Comparison of ENCODE assay signal across 12 cellular contexts in the genomic region with DNA sequence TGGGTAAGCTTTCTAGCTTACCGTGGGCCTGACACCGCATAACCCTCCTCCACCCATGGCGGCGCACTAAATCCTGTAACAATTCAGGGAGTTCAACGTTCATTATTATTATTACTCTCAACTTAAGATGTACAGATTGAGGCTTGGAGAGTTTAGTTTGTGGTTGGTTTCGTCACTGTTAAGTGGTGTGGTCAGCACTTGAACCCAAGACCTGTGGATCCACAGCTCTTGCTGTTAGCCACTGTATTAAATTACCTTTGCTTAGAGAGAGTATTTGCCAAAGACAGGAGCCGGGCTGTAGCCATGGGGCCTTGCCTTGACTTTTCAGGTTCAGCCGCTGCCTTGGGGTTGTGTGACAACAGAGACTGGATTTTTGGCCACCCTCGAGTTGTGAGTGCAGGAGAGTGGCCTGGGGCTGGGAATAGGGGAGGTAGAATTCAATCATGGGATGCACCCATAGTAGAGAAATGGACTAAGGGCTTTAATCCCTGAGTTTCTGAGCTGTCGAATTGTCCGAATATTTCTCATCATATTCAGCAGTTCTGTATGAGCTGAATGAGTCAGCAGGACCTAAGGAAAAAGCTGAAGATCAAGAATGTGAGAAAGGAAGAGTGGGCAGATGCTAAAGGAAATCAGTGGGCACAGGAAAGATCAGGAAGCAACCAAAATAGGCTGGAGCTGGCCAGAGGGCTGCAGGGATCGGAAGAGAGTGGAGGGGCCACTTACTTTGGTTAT. TPM values are rescaled to one million over a fixed set of nuclear protein-coding genes. Genes with fewer than 3 reads are reported as not detected.
DNase-seq lines count a peak whose midpoint lies in the region; ATAC-seq, FAIRE-seq and TF ChIP-seq lines count a peak whose summit lies in the region.
"Had no signal": no experiment of that assay in that cellular context is flagged by ENCODE, and none has a peak within 500 bp of the region (broad histone marks: within the 10 kb centered on the region; RNA-seq: fewer than 3 reads in every experiment).

No MANE protein-coding gene starts in this region.

- H3K9me2 ChIP-seq in GM23338 (ENCODE audit: insufficient read depth) = 0 out of 2 replicates have a peak, but pooled peaks cover 6% of the 10 kb centered on the region

- H3K27me3 ChIP-seq in GM23338 (ENCODE audit: insufficient read depth) = no peaks in the 10 kb centered on the region
- H3K27me3 ChIP-seq in smooth muscle cell (ENCODE audit: low read depth) = no peaks in the 10 kb centered on the region
- no peaks in the 10 kb centered on the region for H3K27me3 ChIP-seq in MG63
- H3K27me3 ChIP-seq: dorsolateral prefrontal cortex had no signal

- H3K9ac ChIP-seq in smooth muscle cell (ENCODE audit: low read depth) = peak overlapping the region; percentile 28

- TF ChIP-seq CTCF in GM23338 (conservative IDR thresholded peaks at IDR 0.05; ENCODE audit: low read depth in 2 of 2) = no peak
- TF ChIP-seq CTCF in fibroblast of the aortic adventitia (IDR thresholded peaks at IDR 0.05; ENCODE audit: insufficient read depth, low read length) = no peak
- no peak for TF ChIP-seq CTCF in smooth muscle cell (IDR thresholded peaks at IDR 0.05; ENCODE audit: borderline replicate concordance, insufficient read depth, poor library complexity, severe bottlenecking)

- H3K36me3 Mint-ChIP-seq in GM23338 (ENCODE audit: low read depth) = peaks cover 11% of the 10 kb centered on the region
- H3K36me3 Mint-ChIP-seq in T-helper 17 cell (ENCODE audit: low read depth) = peaks cover 8% of the 10 kb centered on the region

- H3K4me1 Mint-ChIP-seq in GM23338 = peaks cover 39% of the 10 kb centered on the region
- peaks cover 13% of the 10 kb centered on the region for H3K4me1 Mint-ChIP-seq in T-helper 17 cell

- DNase-seq in GM23338 (ENCODE audit: low spot score) (no peak), T-helper 17 cell (no peak), fibroblast of the aortic adventitia (ENCODE audit: low read depth) (peak; percentile 78), smooth muscle cell (lab: John Stamatoyannopoulos, UW; ENCODE audit: unreplicated experiment) (no peak), MG63 (no peak), frontal cortex (ENCODE audit: low spot score in 2 of 2) (no peak)
- DNase-seq: dorsolateral prefrontal cortex, NCI-H69, nucleus accumbens had no signal

- peaks cover 27% of the 10 kb centered on the region for H3K4me1 ChIP-seq in GM23338 (ENCODE audit: insufficient read depth)
- peaks cover 14% of the 10 kb centered on the region for H3K4me1 ChIP-seq in smooth muscle cell (ENCODE audit: low read depth)

- H3F3A ChIP-seq in GM23338 (replicated peaks; ENCODE audit: low read depth) = no peaks in the 10 kb centered on the region
- H3F3A ChIP-seq in smooth muscle cell (ENCODE audit: low read depth) = peaks cover 7% of the 10 kb centered on the region

- H3K4me3 Mint-ChIP-seq in GM23338 (no peak overlapping the region), T-helper 17 cell (no peak overlapping the region)

- H3K4me2 ChIP-seq in GM23338 (peak overlapping the region; percentile 57), smooth muscle cell (peak overlapping the region; percentile 64)

- 52% methylated on average over 12 of the region's 12 CpGs for WGBS in smooth muscle cell (ENCODE audit: low lambda C conversion rate)

- H3K27me3 Mint-ChIP-seq in GM23338 (ENCODE audit: insufficient read depth, low read depth, poor library complexity) = peaks cover 12% of the 10 kb centered on the region
- H3K27me3 Mint-ChIP-seq in T-helper 17 cell = no peaks in the 10 kb centered on the region

- H3K27ac ChIP-seq in GM23338 (ENCODE audit: low read depth) (peak overlapping the region; percentile 68), smooth muscle cell (ENCODE audit: low read depth) (peak overlapping the region; percentile 89)

- H3K27ac Mint-ChIP-seq in GM23338 (peak overlapping the region; percentile 61), T-helper 17 cell (peak overlapping the region; percentile 47)

- H4K20me1 ChIP-seq in GM23338 (replicated peaks; ENCODE audit: insufficient read depth) (no peaks in the 10 kb centered on the region; the same call in none of the 2 replicates), smooth muscle cell (ENCODE audit: low read depth) (no peaks in the 10 kb centered on the region)

- no peaks in the 10 kb centered on the region for H3K9me3 ChIP-seq in T-helper 17 cell (ENCODE audit: control insufficient read depth, low read length, poor library complexity, severe bottlenecking)
- no peaks in the 10 kb centered on the region for H3K9me3 ChIP-seq in smooth muscle cell (replicated peaks; ENCODE audit: low read depth)
- H3K9me3 ChIP-seq in MG63 = no peaks in the 10 kb centered on the region

- H3K36me3 ChIP-seq in GM23338 (ENCODE audit: insufficient read depth) (no peaks in the 10 kb centered on the region), smooth muscle cell (ENCODE audit: low read depth) (no peaks in the 10 kb centered on the region), MG63 (no peaks in the 10 kb centered on the region; the same call in none of the 2 replicates)

- H3K4me3 ChIP-seq in GM23338 = no peak overlapping the region
- H3K4me3 ChIP-seq in fibroblast of the aortic adventitia (ENCODE audit: low read depth, low read length) = no peak overlapping the region
- H3K4me3 ChIP-seq in smooth muscle cell = no peak overlapping the region
- no peak overlapping the region for H3K4me3 ChIP-seq in MG63
- H3K4me3 ChIP-seq: dorsolateral prefrontal cortex had no signal

- FAIRE-seq in frontal cortex (lab: Jason Lieb, UNC) = no peak
- FAIRE-seq: GM18507 had no signal

- H3K79me2 ChIP-seq in GM23338 (replicated peaks; ENCODE audit: insufficient read depth) (peaks cover 29% of the 10 kb centered on the region), smooth muscle cell (ENCODE audit: low read depth) (peaks cover 11% of the 10 kb centered on the region)

- ATAC-seq in GM23338 = peak; percentile 22; the same call in 2 of the 3 replicates
- no peak for ATAC-seq in T-helper 17 cell
- ATAC-seq in GM18868 (IDR thresholded peaks at IDR 0.05; ENCODE audit: unreplicated experiment) = no peak
- ATAC-seq in HG02623 (IDR thresholded peaks at IDR 0.05; ENCODE audit: unreplicated experiment) = no peak

- H2AFZ ChIP-seq in GM23338 = no peak overlapping the region
- H2AFZ ChIP-seq in smooth muscle cell (ENCODE audit: low read depth) = no peak overlapping the region

- H3K9me3 Mint-ChIP-seq in GM23338 = no peaks in the 10 kb centered on the region

TF ChIP-seq in GM23338, 12 proteins besides CTCF, POLR2A, EP300 and RAD21:
- no peak for TF ChIP-seq POLR2AphosphoS5 (IDR thresholded peaks at IDR 0.05; ENCODE audit: low read depth)
- TF ChIP-seq NANOG (IDR thresholded peaks at IDR 0.05; ENCODE audit: borderline replicate concordance) = no peak
- no peak for TF ChIP-seq STAT1 (IDR thresholded peaks at IDR 0.05; ENCODE audit: unreplicated experiment)
- TF ChIP-seq REST (IDR thresholded peaks at IDR 0.05; ENCODE audit: unreplicated experiment) = no peak
- TF ChIP-seq ZNF114 (CRISPR knock-in tag; IDR thresholded peaks at IDR 0.05) = no peak

RNA-seq across cellular contexts. Expression of gene SACM1L, which starts 44.6 kb away (rescaled TPM):
- total RNA-seq in GM23338 (2014; rRNA removed; shearing (Covaris generic)) = 97.2 and 97.8 TPM in 2 replicates
- 43.2 and 43.5 TPM in 2 replicates for polyA plus RNA-seq in GM23338 (2016; fragmentation: Nextera tagmentation; extraction: Ambion mirVana)
- total RNA-seq in T-helper 17 cell = 10 to 100 TPM; 61.0 to 62.5 TPM
- 18.5 and 30.7 TPM in 2 replicates for total RNA-seq in fibroblast of the aortic adventitia (ENCODE audit: low replicate concordance)
- total RNA-seq in smooth muscle cell = 24.7 and 31.7 TPM in 2 replicates
- 12.9 and 15.8 TPM in 2 replicates for polyA plus RNA-seq in smooth muscle cell
- 7.7 and 50.2 TPM in 2 replicates for total RNA-seq in MG63 (2014; rRNA removed; shearing (Covaris generic); ENCODE audit: low replicate concordance)
- total RNA-seq in frontal cortex = 34.2 TPM

RNA-seq across cellular contexts. Expression of gene LIMD1, which starts 50.1 kb away (rescaled TPM):
- 21.8 and 31.5 TPM in 2 replicates for total RNA-seq in GM23338 (2014; rRNA removed; shearing (Covaris generic))
- polyA plus RNA-seq in GM23338 (2016; fragmentation: Nextera tagmentation; extraction: Ambion mirVana) (8.3 and 10.2 TPM in 2 replicates), smooth muscle cell (3.6 and 4.2 TPM in 2 replicates)
- total RNA-seq in T-helper 17 cell (10 to 100 TPM; 17.2 to 34.1 TPM), fibroblast of the aortic adventitia (ENCODE audit: low replicate concordance) (10.6 and 18.8 TPM in 2 replicates), smooth muscle cell (3.8 and 4.6 TPM in 2 replicates), frontal cortex (5.3 TPM)
- total RNA-seq in MG63 (2014; rRNA removed; shearing (Covaris generic); ENCODE audit: low replicate concordance) = 6.5 and 9.3 TPM in 2 replicates
